ENCODE assay signal across 8 cellular contexts in genomic region chr2:152175012-152175367, GRCh38. TPM values are rescaled to one million over a fixed set of nuclear protein-coding genes. Genes with fewer than 3 reads are reported as not detected.
DNase-seq lines count a peak whose midpoint lies in the region; ATAC-seq, FAIRE-seq and TF ChIP-seq lines count a peak whose summit lies in the region.

No MANE protein-coding gene starts in this region.

- H3K27ac ChIP-seq in PC-9 (peak overlapping the region; percentile 84), endothelial cell of umbilical vein (ENCODE audit: insufficient read depth, low read depth, low read length) (peak overlapping the region; percentile 95), ovary (peak overlapping the region; percentile 60 to 92)

- no peak for TF ChIP-seq POLR2A in endothelial cell of umbilical vein (IDR thresholded peaks at IDR 0.05; ENCODE audit: low read depth, low read length)
- TF ChIP-seq POLR2A in ovary (IDR thresholded peaks at IDR 0.05), result no peak

- H3K9me2 ChIP-seq in PC-9 (ENCODE audit: insufficient read depth), result no peaks in the 10 kb centered on the region

- POLR2A ChIA-PET in PC-9 (lab: Charles Lee; ENCODE audit: unreplicated experiment), result no interaction called here
- POLR2A ChIA-PET in endothelial cell of umbilical vein (lab: Charles Lee), result interaction anchor here (1.5 kb wide), 1 partner anchor 160 kb away, joined by 5 read pairs; the partner anchor contains the start of gene FMNL2

- TF ChIP-seq CTCF in PC-9 (conservative IDR thresholded peaks at IDR 0.05) (no peak), endothelial cell of umbilical vein (IDR thresholded peaks at IDR 0.05; ENCODE audit: extremely low read depth in 1 of 2, insufficient read depth in 1 of 2, low read depth in 1 of 2, low read length in 2 of 2) (no peak), ovary (IDR thresholded peaks at IDR 0.05) (no peak)

- WGBS in ovary, 3 donors, result 1% methylated on average over 10 of the region's 10 CpGs

- dilution Hi-C loops in endothelial cell of umbilical vein (cut with MboI; ENCODE audit: extremely low pct_ligation_motif_present, low sequenced_read_pairs), result no loop called here

- FAIRE-seq in endothelial cell of umbilical vein (lab: Jason Lieb, UNC), result no peak

- H3K9ac ChIP-seq in endothelial cell of umbilical vein (replicated peaks; ENCODE audit: extremely low read depth, insufficient read depth, low read length), result peak overlapping the region; percentile 98

- peak; percentile 23 for ATAC-seq in HG02678 (IDR thresholded peaks at IDR 0.05; ENCODE audit: unreplicated experiment)

- BruUV-seq in PC-9 (replicated peaks; lab: Mats Ljungman, UMichigan) (TSS peak; percentile 49), endothelial cell of umbilical vein (replicated peaks; lab: Mats Ljungman, UMichigan) (TSS peak; percentile 40)

- DNase-seq in NCI-H2029 treated with DMSO at 0.1 percent for 48 hours (lab: John Stamatoyannopoulos, UW) (peak; percentile 39), NCI-H2029 (lab: John Stamatoyannopoulos, UW) (no peak), PC-9 (peak in 1 of 2 experiments; percentile 36), endothelial cell of umbilical vein (ENCODE audit: low read depth, low spot score) (no peak), ovary (no peak), GM19240 (ENCODE audit: insufficient read length, low spot score) (no peak), NCI-H187 (lab: John Stamatoyannopoulos, UW) (no peak)

- H3K4me3 ChIP-seq in PC-9, result peak overlapping the region; percentile 83
- peak overlapping the region; percentile 88 to 95 (median 93) for H3K4me3 ChIP-seq in endothelial cell of umbilical vein (replicated peaks in 1 of 3; ENCODE audit: insufficient read depth in 1 of 3, low read depth in 1 of 3, low read length in 3 of 3)
- peak overlapping the region; percentile 93 for H3K4me3 ChIP-seq in ovary

- H3K4me2 ChIP-seq in PC-9 (peak overlapping the region; percentile 88), endothelial cell of umbilical vein (ENCODE audit: insufficient read depth, low read length) (peak overlapping the region; percentile 98)

- H4K20me1 ChIP-seq in PC-9 (ENCODE audit: insufficient read depth) (no peaks in the 10 kb centered on the region), endothelial cell of umbilical vein (replicated peaks; ENCODE audit: control insufficient read depth, extremely low read depth, insufficient read depth, low read length) (no peaks in the 10 kb centered on the region)

- H3K36me3 ChIP-seq in PC-9 (ENCODE audit: low read depth) (no peaks in the 10 kb centered on the region), endothelial cell of umbilical vein (ENCODE audit: control insufficient read depth in 2 of 2, extremely low read depth in 1 of 2, insufficient read depth in 2 of 2, low read length in 2 of 2) (no peaks in the 10 kb centered on the region), ovary (no peaks in the 10 kb centered on the region)

- intact Hi-C loops in PC-9 (cut with micrococcal nuclease; ENCODE audit: unreplicated experiment) (loop anchor here (1.0 kb wide), 2 partner anchors 138 to 542 kb away; partner anchors contain the start of gene PRPF40A), endothelial cell of umbilical vein (cut with micrococcal nuclease) (loop anchor here (1.0 to 10.0 kb wide), 7 partner anchors 138 to 1340 kb away; partner anchors contain the start of genes FMNL2 and PRPF40A), ovary (cut with DNase I) (loop anchor here in 2 of 4 donors (5.0 to 10.0 kb wide), 2 partner anchors 140 to 542 kb away; partner anchors contain the start of genes ARL6IP6 (in 1 of the 2) and PRPF40A (in 1 of the 2))

- no peaks in the 10 kb centered on the region for H3K9me1 ChIP-seq in endothelial cell of umbilical vein (replicated peaks; ENCODE audit: control insufficient read depth, extremely low read depth, insufficient read depth, low read length)

- H2AFZ ChIP-seq in PC-9 (peak overlapping the region; percentile 95), endothelial cell of umbilical vein (ENCODE audit: low read depth, low read length) (peak overlapping the region; percentile 47)

- no peaks in the 10 kb centered on the region for H3F3A ChIP-seq in PC-9 (ENCODE audit: insufficient read depth, low read depth)

- peaks cover 22% of the 10 kb centered on the region for H3K4me1 ChIP-seq in PC-9 (replicated peaks; ENCODE audit: insufficient read depth)
- peaks cover 12% of the 10 kb centered on the region for H3K4me1 ChIP-seq in endothelial cell of umbilical vein (ENCODE audit: control insufficient read depth, extremely low read depth, insufficient read depth, low read length)
- H3K4me1 ChIP-seq in ovary (ENCODE audit: insufficient read depth), result peaks cover 4% of the 10 kb centered on the region

- H3K27me3 ChIP-seq in PC-9 (ENCODE audit: insufficient read depth, low read depth) (no peaks in the 10 kb centered on the region), endothelial cell of umbilical vein (ENCODE audit: control insufficient read depth in 2 of 2, insufficient read depth in 2 of 2, low read length in 2 of 2) (no peaks in the 10 kb centered on the region), ovary (no peaks in the 10 kb centered on the region)

- no peaks in the 10 kb centered on the region for H3K9me3 ChIP-seq in PC-9 (ENCODE audit: insufficient read depth, low read depth)
- H3K9me3 ChIP-seq in endothelial cell of umbilical vein (replicated peaks; ENCODE audit: control insufficient read depth, insufficient read depth, low read length), result no peaks in the 10 kb centered on the region
- H3K9me3 ChIP-seq in ovary, result no peaks in the 10 kb centered on the region

- peaks cover 45% of the 10 kb centered on the region for H3K79me2 ChIP-seq in PC-9 (ENCODE audit: low read depth)
- peaks cover 30% of the 10 kb centered on the region for H3K79me2 ChIP-seq in endothelial cell of umbilical vein (ENCODE audit: control insufficient read depth, insufficient read depth, low read length)

- no peak for TF ChIP-seq EP300 in ovary (IDR thresholded peaks at IDR 0.05)

- CTCF ChIA-PET in PC-9 (lab: Charles Lee) (no interaction called here), endothelial cell of umbilical vein (lab: Charles Lee) (interaction anchor here (1.5 to 2.8 kb wide), 7 partner anchors 25 to 473 kb away, joined by 3 to 82 read pairs (median 6); no protein-coding TSS in a partner anchor)

TF ChIP-seq in endothelial cell of umbilical vein, 7 proteins besides CTCF, POLR2A, EP300 and RAD21:
- TF ChIP-seq GATA2 (IDR thresholded peaks at IDR 0.05; ENCODE audit: insufficient read depth, insufficient read length, low read depth, low read length), result no peak
- TF ChIP-seq EZH2 (IDR thresholded peaks at IDR 0.05; ENCODE audit: borderline replicate concordance, low read depth, low read length, severe bottlenecking), result no peak
- TF ChIP-seq, protein P1, sequence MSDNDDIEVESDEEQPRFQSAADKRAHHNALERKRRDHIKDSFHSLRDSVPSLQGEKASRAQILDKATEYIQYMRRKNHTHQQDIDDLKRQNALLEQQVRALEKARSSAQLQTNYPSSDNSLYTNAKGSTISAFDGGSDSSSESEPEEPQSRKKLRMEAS (IDR thresholded peaks at IDR 0.05; ENCODE audit: insufficient read depth, insufficient read length), result no peak
- TF ChIP-seq JUN (IDR thresholded peaks at IDR 0.05; ENCODE audit: borderline replicate concordance, insufficient read depth, insufficient read length, low read depth), result no peak
- TF ChIP-seq FOS (IDR thresholded peaks at IDR 0.05; ENCODE audit: borderline replicate concordance, insufficient read depth, low read length), result no peak
- TF ChIP-seq MYC (IDR thresholded peaks at IDR 0.05; ENCODE audit: low read depth, low read length), result no peak

RNA-seq across cellular contexts. Expression of gene STAM2, which starts 0.6 kb away (rescaled TPM):
- total RNA-seq in PC-9 (2021) (14.6 and 16.0 TPM in 2 replicates), endothelial cell of umbilical vein (25.7 and 27.5 TPM in 2 replicates), ovary (10 to 100 TPM; 29.6 to 40.0 (median 33.9) TPM)
- polyA plus RNA-seq in endothelial cell of umbilical vein (10.1 and 15.1 TPM in 2 replicates), ovary (10 to 100 TPM in 1 of 2 donors, 1 to 10 TPM in 1; 9.5 to 21.0 TPM)
- 6.3 and 7.1 TPM in 2 replicates for polyA plus RNA-seq in endothelial cell of umbilical vein (2011; cell fraction: cytosol; rRNA removed)
- polyA plus RNA-seq in endothelial cell of umbilical vein (2011; cell fraction: nucleus; rRNA removed), result 31.7 and 35.8 TPM in 2 replicates
- 15.0 and 15.8 TPM in 2 replicates for polyA plus RNA-seq in endothelial cell of umbilical vein (2012)
- polyA minus RNA-seq in endothelial cell of umbilical vein, result 32.5 and 36.2 TPM in 2 replicates
- polyA minus RNA-seq in endothelial cell of umbilical vein (2011; cell fraction: cytosol; rRNA and poly(A)+ RNA removed), result 13.0 TPM
- 23.9 and 38.6 TPM in 2 replicates for polyA minus RNA-seq in endothelial cell of umbilical vein (2011; cell fraction: nucleus; rRNA and poly(A)+ RNA removed)
